ENCODE assay signal across 17 cellular contexts in genomic region chr16:87671221-87671620, GRCh38.
"Had no signal": no experiment of that assay in that cellular context is flagged by ENCODE, and none has a peak within 500 bp of the region (broad histone marks: within the 10 kb centered on the region; RNA-seq: fewer than 3 reads in every experiment).

No MANE protein-coding gene starts in this region.

- H3K27me3 ChIP-seq: neural progenitor cell, uterus had no signal

- H3K4me3 ChIP-seq: gastroesophageal sphincter, neural progenitor cell, spleen, uterus had no signal

- H3K9me3 ChIP-seq: gastroesophageal sphincter, spleen, uterus had no signal

- H2AFZ ChIP-seq: neural progenitor cell had no signal

- H3K4me2 ChIP-seq: neural progenitor cell had no signal

- H3K27ac ChIP-seq: gastroesophageal sphincter, neural progenitor cell, uterus had no signal

- H3K9ac ChIP-seq: neural progenitor cell had no signal

- ATAC-seq: activated CD4-positive, alpha-beta T cell treated with anti-CD3 and anti-CD28 coated beads for 36 hours; gastroesophageal sphincter; natural killer cell; right cardiac atrium had no signal

- DNase-seq: activated CD4-positive, alpha-beta T cell treated with anti-CD3 and anti-CD28 coated beads for 36 hours; activated CD4-positive, alpha-beta T cell treated with anti-CD3 and anti-CD28 coated beads, Interleukin-2, amount 50 U/mL, for 4 hours; activated CD4-positive, CD25-positive, alpha-beta regulatory T cell; activated effector memory CD4-positive, alpha-beta T cell treated with Interleukin-2 at 50 U/mL for 16 hours; activated naive CD4-positive, alpha-beta T cell treated with Interleukin-2 at 50 U/mL for 16 hours; anterior cingulate cortex; effector CD8-positive, alpha-beta T cell; hippocampal formation; immature natural killer cell; natural killer cell; posterior cingulate gyrus; spleen; stimulated activated naive CD4-positive, alpha-beta T cell treated with Interleukin-2 at 50 U/mL for 16 hours; uterus had no signal

- H3K36me3 ChIP-seq: gastroesophageal sphincter, neural progenitor cell, spleen, uterus had no signal

- H3K4me1 ChIP-seq: gastroesophageal sphincter, uterus had no signal
